Comparison of ENCODE assay signal across 16 cellular contexts in genomic region chrX:119760026-119760902, GRCh38. TPM values are rescaled to one million over a fixed set of nuclear protein-coding genes. Genes with fewer than 3 reads are reported as not detected.
A peak's percentile ranks its signal among the peaks of the same experiment; 100 is the strongest.
DNase-seq lines count a peak whose midpoint lies in the region; ATAC-seq, FAIRE-seq and TF ChIP-seq lines count a peak whose summit lies in the region.
"Had no signal": no experiment of that assay in that cellular context is flagged by ENCODE, and none has a peak within 500 bp of the region (broad histone marks: within the 10 kb centered on the region; RNA-seq: fewer than 3 reads in every experiment).

No MANE protein-coding gene starts in this region.

- peak; percentile 47 for ATAC-seq in stimulated activated memory B cell treated with anti-CD40 and anti-IgM and Interleukin-4, amounts not matched to agents 10 μg/mL and 1 μg/mL and 100 μg/mL, for 72 hours
- no peak for ATAC-seq in HG03135 (IDR thresholded peaks at IDR 0.05; ENCODE audit: unreplicated experiment)
- ATAC-seq: stimulated activated naive CD8-positive, alpha-beta T cell treated with anti-CD3 and anti-CD28 coated beads, Interleukin-15, Interleukin-2, amounts not matched to agents 100 U/mL and 50 U/mL, for 24 hours had no signal

- peak overlapping the region; percentile 74 for H3K4me3 ChIP-seq in HL-60 (replicated peaks; ENCODE audit: insufficient read depth, low read length)
- no peak overlapping the region for H3K4me3 ChIP-seq in bronchial epithelial cell (ENCODE audit: low read depth, low read length)

- intact Hi-C loops in activated CD4-positive, alpha-beta memory T cell treated with anti-CD3 and anti-CD28 coated beads for 36 hours (cut with micrococcal nuclease), result no loop called here

- peak overlapping the region; percentile 17 for H3K4me3 Mint-ChIP-seq in activated CD4-positive, alpha-beta memory T cell treated with anti-CD3 and anti-CD28 coated beads, Interleukin-2, amount 10 ng/mL, durations not matched to agents 7 days and 5 days
- H3K4me3 Mint-ChIP-seq in activated CD4-positive, alpha-beta memory T cell treated with anti-CD3 and anti-CD28 coated beads for 36 hours, result no peak overlapping the region
- peak overlapping the region; percentile 92 for H3K4me3 Mint-ChIP-seq in stimulated activated memory B cell treated with anti-CD40 and anti-IgM and Interleukin-4, amounts not matched to agents 10 μg/mL and 1 μg/mL and 100 μg/mL, for 72 hours
- H3K4me3 Mint-ChIP-seq: activated naive CD4-positive, alpha-beta T cell treated with anti-CD3 and anti-CD28 coated beads for 36 hours had no signal

- no peak for DNase-seq in activated CD4-positive, alpha-beta memory T cell treated with anti-CD3 and anti-CD28 coated beads, Interleukin-2, amount 10 ng/mL, durations not matched to agents 7 days and 5 days
- no peak for DNase-seq in activated CD4-positive, alpha-beta memory T cell treated with anti-CD3 and anti-CD28 coated beads for 36 hours
- DNase-seq in HL-60 (ENCODE audit: low read depth in 1 of 2, low spot score in 1 of 2) (peak in 1 of 2 experiments; percentile 56), bronchial epithelial cell (ENCODE audit: low read depth) (no peak)
- no peak for DNase-seq in stimulated activated naive CD4-positive, alpha-beta T cell treated with Interleukin-2 at 50 U/mL for 16 hours (lab: John Stamatoyannopoulos, UW)
- no peak for DNase-seq in stimulated activated CD4-positive, alpha-beta T cell treated with anti-CD3 and anti-CD28 coated beads, Interleukin-4, amount 100 ng/mL, for 1 hour
- DNase-seq: activated naive CD4-positive, alpha-beta T cell treated with anti-CD3 and anti-CD28 coated beads for 36 hours; DND-41; NCI-H446 treated with DMSO at 0.1 percent for 48 hours; nucleus accumbens; SHP77; stimulated activated naive CD8-positive, alpha-beta T cell treated with anti-CD3 and anti-CD28 coated beads, Interleukin-15, Interleukin-2, amounts not matched to agents 100 U/mL and 50 U/mL, for 24 hours had no signal

- H3K36me3 ChIP-seq in bronchial epithelial cell (ENCODE audit: control insufficient read depth, insufficient read depth, low read length), result no peaks in the 10 kb centered on the region

- peaks cover 44% of the 10 kb centered on the region for H3K4me1 Mint-ChIP-seq in activated CD4-positive, alpha-beta memory T cell treated with anti-CD3 and anti-CD28 coated beads, Interleukin-2, amount 10 ng/mL, durations not matched to agents 7 days and 5 days
- H3K4me1 Mint-ChIP-seq in activated CD4-positive, alpha-beta memory T cell treated with anti-CD3 and anti-CD28 coated beads for 36 hours (ENCODE audit: low read depth), result peaks cover 27% of the 10 kb centered on the region
- peaks cover 60% of the 10 kb centered on the region for H3K4me1 Mint-ChIP-seq in stimulated activated memory B cell treated with anti-CD40 and anti-IgM and Interleukin-4, amounts not matched to agents 10 μg/mL and 1 μg/mL and 100 μg/mL, for 72 hours

- H3K27me3 ChIP-seq in HL-60 (ENCODE audit: insufficient read depth, poor library complexity, severe bottlenecking), result no peaks in the 10 kb centered on the region
- H3K27me3 ChIP-seq in bronchial epithelial cell (ENCODE audit: control insufficient read depth, insufficient read depth, low read length), result no peaks in the 10 kb centered on the region

- CTCF ChIA-PET in activated CD4-positive, alpha-beta memory T cell treated with anti-CD3 and anti-CD28 coated beads, Interleukin-2, amount 10 ng/mL, durations not matched to agents 7 days and 5 days (lab: Charles Lee), result interaction anchor here (3.2 kb wide), 1 partner anchor 24 kb away, joined by 16 read pairs; no protein-coding TSS in a partner anchor
- CTCF ChIA-PET in activated CD4-positive, alpha-beta memory T cell treated with anti-CD3 and anti-CD28 coated beads for 36 hours (lab: Charles Lee), result interaction anchor here (1.2 to 1.4 kb wide), 3 partner anchors 9 to 31 kb away, joined by 3 to 5 read pairs (median 3); no protein-coding TSS in a partner anchor

- H3K27ac Mint-ChIP-seq in activated CD4-positive, alpha-beta memory T cell treated with anti-CD3 and anti-CD28 coated beads, Interleukin-2, amount 10 ng/mL, durations not matched to agents 7 days and 5 days, result no peak overlapping the region
- H3K27ac Mint-ChIP-seq in activated CD4-positive, alpha-beta memory T cell treated with anti-CD3 and anti-CD28 coated beads for 36 hours, result no peak overlapping the region
- peak overlapping the region; percentile 95 for H3K27ac Mint-ChIP-seq in stimulated activated memory B cell treated with anti-CD40 and anti-IgM and Interleukin-4, amounts not matched to agents 10 μg/mL and 1 μg/mL and 100 μg/mL, for 72 hours
- H3K27ac Mint-ChIP-seq: activated naive CD4-positive, alpha-beta T cell treated with anti-CD3 and anti-CD28 coated beads for 36 hours had no signal

- TF ChIP-seq CTCF in HL-60 (IDR thresholded peaks at IDR 0.05; ENCODE audit: insufficient read depth, low read length) (no peak), bronchial epithelial cell (IDR thresholded peaks at IDR 0.05; ENCODE audit: insufficient read depth, low read length, severe bottlenecking) (no peak)

- FAIRE-seq in bronchial epithelial cell (lab: Jason Lieb, UNC), result peak; percentile 7

- no peaks in the 10 kb centered on the region for H3K9me3 Mint-ChIP-seq in activated CD4-positive, alpha-beta memory T cell treated with anti-CD3 and anti-CD28 coated beads, Interleukin-2, amount 10 ng/mL, durations not matched to agents 7 days and 5 days
- H3K9me3 Mint-ChIP-seq in activated CD4-positive, alpha-beta memory T cell treated with anti-CD3 and anti-CD28 coated beads for 36 hours, result no peaks in the 10 kb centered on the region
- H3K9me3 Mint-ChIP-seq in stimulated activated memory B cell treated with anti-CD40 and anti-IgM and Interleukin-4, amounts not matched to agents 10 μg/mL and 1 μg/mL and 100 μg/mL, for 72 hours, result no peaks in the 10 kb centered on the region
- H3K9me3 Mint-ChIP-seq: activated naive CD4-positive, alpha-beta T cell treated with anti-CD3 and anti-CD28 coated beads for 36 hours had no signal

- POLR2A ChIA-PET in activated CD4-positive, alpha-beta memory T cell treated with anti-CD3 and anti-CD28 coated beads, Interleukin-2, amount 10 ng/mL, durations not matched to agents 7 days and 5 days (lab: Charles Lee), result interaction anchor here (1.1 to 7.9 kb wide), 3 partner anchors 15 to 292 kb away, joined by 3 to 62 read pairs (median 6); partner anchors contain the start of genes RPL39 and SLC25A5
- POLR2A ChIA-PET in activated CD4-positive, alpha-beta memory T cell treated with anti-CD3 and anti-CD28 coated beads for 36 hours (lab: Charles Lee), result no interaction called here

- H3K36me3 Mint-ChIP-seq in activated CD4-positive, alpha-beta memory T cell treated with anti-CD3 and anti-CD28 coated beads, Interleukin-2, amount 10 ng/mL, durations not matched to agents 7 days and 5 days (ENCODE audit: low read depth), result no peaks in the 10 kb centered on the region
- no peaks in the 10 kb centered on the region for H3K36me3 Mint-ChIP-seq in activated CD4-positive, alpha-beta memory T cell treated with anti-CD3 and anti-CD28 coated beads for 36 hours
- no peaks in the 10 kb centered on the region for H3K36me3 Mint-ChIP-seq in stimulated activated memory B cell treated with anti-CD40 and anti-IgM and Interleukin-4, amounts not matched to agents 10 μg/mL and 1 μg/mL and 100 μg/mL, for 72 hours

- H3K27ac ChIP-seq in HL-60 (replicated peaks), result peak overlapping the region; percentile 87
- H3K27ac ChIP-seq: coronary artery had no signal

- H3K27me3 Mint-ChIP-seq in activated CD4-positive, alpha-beta memory T cell treated with anti-CD3 and anti-CD28 coated beads, Interleukin-2, amount 10 ng/mL, durations not matched to agents 7 days and 5 days, result no peaks in the 10 kb centered on the region
- H3K27me3 Mint-ChIP-seq in activated CD4-positive, alpha-beta memory T cell treated with anti-CD3 and anti-CD28 coated beads for 36 hours, result no peaks in the 10 kb centered on the region
- H3K27me3 Mint-ChIP-seq in stimulated activated memory B cell treated with anti-CD40 and anti-IgM and Interleukin-4, amounts not matched to agents 10 μg/mL and 1 μg/mL and 100 μg/mL, for 72 hours, result no peaks in the 10 kb centered on the region

RNA-seq across cellular contexts. Expression of gene SOWAHD, which starts 1.9 kb away (rescaled TPM):
- 1 to 10 TPM; 1.9 TPM for total RNA-seq in activated CD4-positive, alpha-beta memory T cell treated with anti-CD3 and anti-CD28 coated beads, Interleukin-2, amount 10 ng/mL, durations not matched to agents 7 days and 5 days
- under 1 TPM; 0.34 to 0.55 TPM for total RNA-seq in activated CD4-positive, alpha-beta memory T cell treated with anti-CD3 and anti-CD28 coated beads for 36 hours
- total RNA-seq in bronchial epithelial cell, result under 0.01 TPM in 2 replicates
- total RNA-seq: kidney epithelial cell had no signal

RNA-seq across cellular contexts. Expression of gene RPL39, which starts 31.2 kb away (rescaled TPM):
- 1,000 to 10,000 TPM; 2,056 to 2,070 TPM for total RNA-seq in activated CD4-positive, alpha-beta memory T cell treated with anti-CD3 and anti-CD28 coated beads, Interleukin-2, amount 10 ng/mL, durations not matched to agents 7 days and 5 days
- total RNA-seq in activated CD4-positive, alpha-beta memory T cell treated with anti-CD3 and anti-CD28 coated beads for 36 hours, result 1,000 to 10,000 TPM; 2,669 to 2,681 TPM
- 2,415 and 8,689 TPM in 2 replicates for total RNA-seq in bronchial epithelial cell
